Comparison of ENCODE assay signal across 11 cellular contexts in the genomic region with DNA sequence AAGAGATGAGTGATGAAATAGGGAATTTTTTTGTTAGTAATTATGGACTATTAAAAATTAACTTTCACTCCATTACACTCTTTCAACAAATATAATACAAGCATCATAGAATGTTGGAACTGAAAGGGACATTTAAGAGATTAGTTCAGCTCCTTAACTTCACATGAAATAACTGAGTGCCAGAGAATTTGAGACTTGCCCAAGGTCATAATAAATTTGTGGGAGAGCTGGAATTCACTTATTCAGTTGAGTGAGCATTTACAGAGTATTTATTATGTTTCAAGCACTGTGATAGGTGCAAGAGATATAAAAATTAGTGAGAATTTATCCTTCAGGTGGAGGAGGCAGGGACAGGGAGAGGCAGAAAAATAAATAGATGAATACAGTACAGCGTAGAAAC.
DNase-seq lines count a peak whose midpoint lies in the region.
"Had no signal": no experiment of that assay in that cellular context is flagged by ENCODE, and none has a peak within 500 bp of the region (broad histone marks: within the 10 kb centered on the region; RNA-seq: fewer than 3 reads in every experiment).

No MANE protein-coding gene starts in this region.

- in situ Hi-C loops in Caki2 (cut with HindIII; ENCODE audit: low pct_unique_long_range_greater_than_20kb, low sequenced_read_pairs) = no loop called here

- peak; percentile 61 for DNase-seq in Caki2 (ENCODE audit: low read depth)
- peak; percentile 69 for DNase-seq in M059J (ENCODE audit: low read depth)
- DNase-seq in NCI-H69 (lab: John Stamatoyannopoulos, UW) = peak; percentile 41
- no peak for DNase-seq in germinal center (ENCODE audit: low spot score)
- DNase-seq in SW480 (ENCODE audit: low spot score) = no peak
- DNase-seq in activated gamma-delta T cell (lab: John Stamatoyannopoulos, UW) = no peak
- DNase-seq: AML-193; Calu3; CD8-positive, alpha-beta memory T cell; DMS 273 treated with DMSO at 0.1 percent for 48 hours; HCEC 1CT had no signal

Comparison
In these comparisons a context has a peak if more than half of its experiments do, and no peak if none do; other contexts are left out.
1. DNase-seq: peak in Caki2 (single experiment), M059J (single experiment) and NCI-H69 (single experiment); none in germinal center (single experiment), SW480 (single experiment) and activated gamma-delta T cell (single experiment).